ENCODE assay signal across 8 cellular contexts in the genomic region with DNA sequence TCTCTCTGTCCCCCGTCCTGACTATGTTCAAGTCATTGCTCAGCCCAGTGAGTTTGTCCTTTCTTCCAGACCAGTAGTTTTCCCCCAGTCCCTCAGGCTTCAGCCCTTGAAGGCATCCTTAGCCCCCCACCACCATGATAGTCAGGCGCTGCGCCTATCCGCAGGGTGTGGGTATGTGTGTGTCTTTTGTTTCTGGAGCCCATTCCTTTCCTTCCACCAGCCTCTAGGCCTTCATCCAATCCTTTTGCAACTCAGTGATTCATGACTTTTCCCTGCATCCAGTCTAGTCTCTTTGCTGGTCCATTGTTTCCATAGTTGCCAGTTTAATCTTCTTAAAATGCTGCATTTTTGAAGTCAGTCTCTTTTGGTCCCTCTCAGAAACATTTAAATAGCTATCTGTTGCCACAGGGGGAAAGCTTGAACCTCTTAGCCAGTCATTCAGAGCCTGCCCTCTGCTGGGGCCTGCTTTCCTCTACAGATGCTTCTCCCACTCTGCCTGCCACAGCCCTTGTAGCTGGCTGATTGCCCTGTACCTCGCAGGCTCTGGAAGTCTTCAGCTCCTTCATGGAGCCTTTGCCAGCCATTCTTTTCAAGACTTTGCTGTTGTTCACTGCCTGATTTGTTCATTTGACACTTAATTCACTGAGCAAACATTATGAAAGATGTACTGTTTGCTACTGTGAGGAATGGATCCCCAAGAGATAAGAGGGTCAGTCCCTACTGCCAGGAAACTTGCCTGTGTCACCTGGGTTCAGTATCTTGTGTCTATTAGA. TPM values are rescaled to one million over a fixed set of nuclear protein-coding genes. Genes with fewer than 3 reads are reported as not detected.
A peak's percentile ranks its signal among the peaks of the same experiment; 100 is the strongest.
DNase-seq lines count a peak whose midpoint lies in the region; ATAC-seq, FAIRE-seq and TF ChIP-seq lines count a peak whose summit lies in the region.

No MANE protein-coding gene starts in this region.

- peaks cover 4% of the 10 kb centered on the region for H3K36me3 Mint-ChIP-seq in IgD-negative memory B cell
- peaks cover 21% of the 10 kb centered on the region for H3K36me3 Mint-ChIP-seq in activated naive CD4-positive, alpha-beta T cell treated with anti-CD3 and anti-CD28 coated beads, Interleukin-2, amount 10 ng/mL, durations not matched to agents 7 days and 5 days

- no peaks in the 10 kb centered on the region for H3K9me3 Mint-ChIP-seq in IgD-negative memory B cell
- no peaks in the 10 kb centered on the region for H3K9me3 Mint-ChIP-seq in activated naive CD4-positive, alpha-beta T cell treated with anti-CD3 and anti-CD28 coated beads, Interleukin-2, amount 10 ng/mL, durations not matched to agents 7 days and 5 days

- H3K4me3 ChIP-seq in DOHH2 (ENCODE audit: low read length), result no peak overlapping the region
- no peak overlapping the region for H3K4me3 ChIP-seq in RWPE2 (ENCODE audit: severe bottlenecking)
- H3K4me3 ChIP-seq in pancreas, result no peak overlapping the region
- H3K4me3 ChIP-seq in tibial nerve, result no peak overlapping the region

- TF ChIP-seq CTCF in DOHH2 (IDR thresholded peaks at IDR 0.05; ENCODE audit: low read depth, low read length, poor library complexity, severe bottlenecking) (peak; percentile 75), RWPE2 (IDR thresholded peaks at IDR 0.05; ENCODE audit: poor library complexity, severe bottlenecking) (peak; percentile 84), pancreas (IDR thresholded peaks at IDR 0.05) (peak; percentile 35 to 47 (median 37)), tibial nerve (IDR thresholded peaks at IDR 0.05) (peak; percentile 56 to 78 (median 66))

- no peaks in the 10 kb centered on the region for H3K27me3 Mint-ChIP-seq in IgD-negative memory B cell
- no peaks in the 10 kb centered on the region for H3K27me3 Mint-ChIP-seq in activated naive CD4-positive, alpha-beta T cell treated with anti-CD3 and anti-CD28 coated beads, Interleukin-2, amount 10 ng/mL, durations not matched to agents 7 days and 5 days

- H3K9me2 ChIP-seq in DOHH2 (replicated peaks; ENCODE audit: control insufficient read depth, low read length), result no peaks in the 10 kb centered on the region

- 73% methylated on average over 5 of the region's 5 CpGs for WGBS in pancreas, 2 donors
- WGBS in tibial nerve, 2 donors, result 45 to 48% methylated on average over 5 of the region's 5 CpGs

- peak overlapping the region in 2 of 4 donors; percentile 29 to 91 for H3K4me3 Mint-ChIP-seq in IgD-negative memory B cell
- no peak overlapping the region for H3K4me3 Mint-ChIP-seq in activated naive CD4-positive, alpha-beta T cell treated with anti-CD3 and anti-CD28 coated beads, Interleukin-2, amount 10 ng/mL, durations not matched to agents 7 days and 5 days

- peaks cover 27 to 35% (median 30%) of the 10 kb centered on the region in 3 donors for H3K4me1 Mint-ChIP-seq in IgD-negative memory B cell
- peaks cover 29% of the 10 kb centered on the region for H3K4me1 Mint-ChIP-seq in activated naive CD4-positive, alpha-beta T cell treated with anti-CD3 and anti-CD28 coated beads, Interleukin-2, amount 10 ng/mL, durations not matched to agents 7 days and 5 days

- intact Hi-C loops in pancreas (cut with DNase I), result loop anchor here in 1 of 3 donors (5.0 kb wide), 1 partner anchor 147 kb away; no protein-coding TSS in a partner anchor

- ATAC-seq in GM21576 (IDR thresholded peaks at IDR 0.05; ENCODE audit: unreplicated experiment) (peak; percentile 83), RWPE2 (ENCODE audit: low read depth) (peak; percentile 79), pancreas (peak; percentile 76 to 95 (median 94))

- FAIRE-seq in pancreas (lab: Jason Lieb, UNC), result no peak

- peaks cover 22% of the 10 kb centered on the region for H3K36me3 ChIP-seq in DOHH2 (ENCODE audit: control insufficient read depth, low read length)
- peaks cover 37% of the 10 kb centered on the region for H3K36me3 ChIP-seq in RWPE2 (ENCODE audit: low read depth)
- no peaks in the 10 kb centered on the region for H3K36me3 ChIP-seq in pancreas
- H3K36me3 ChIP-seq in tibial nerve, result peaks cover 0 to 29% (median 9%) of the 10 kb centered on the region in 3 donors

- H4K20me1 ChIP-seq in DOHH2 (ENCODE audit: control insufficient read depth, insufficient read depth, low read depth, low read length), result peaks cover 7% of the 10 kb centered on the region

- TF ChIP-seq EP300 in tibial nerve (IDR thresholded peaks at IDR 0.05), result no peak

- peaks cover 5% of the 10 kb centered on the region; the same call in 1 of the 2 replicates for H3F3A ChIP-seq in DOHH2 (ENCODE audit: control insufficient read depth, insufficient read depth)

- peaks cover 35% of the 10 kb centered on the region for H3K79me2 ChIP-seq in DOHH2 (ENCODE audit: control insufficient read depth, low read length)

- H3K4me1 ChIP-seq in DOHH2 (ENCODE audit: control insufficient read depth, low read length), result peaks cover 14% of the 10 kb centered on the region
- H3K4me1 ChIP-seq in RWPE2 (ENCODE audit: insufficient read depth, poor library complexity, severe bottlenecking), result peaks cover 29% of the 10 kb centered on the region
- H3K4me1 ChIP-seq in pancreas, result peaks cover 8 to 17% (median 15%) of the 10 kb centered on the region in 3 donors
- H3K4me1 ChIP-seq in tibial nerve, result peaks cover 0 to 53% (median 28%) of the 10 kb centered on the region in 4 donors

- H3K27me3 ChIP-seq in DOHH2 (ENCODE audit: control insufficient read depth, low read length) (no peaks in the 10 kb centered on the region), RWPE2 (ENCODE audit: insufficient read depth, poor library complexity, severe bottlenecking) (no peaks in the 10 kb centered on the region), pancreas (no peaks in the 10 kb centered on the region), tibial nerve (no peaks in the 10 kb centered on the region)

- H3K27ac ChIP-seq in DOHH2 (ENCODE audit: low read depth, low read length) (no peak overlapping the region), RWPE2 (ENCODE audit: poor library complexity, severe bottlenecking) (peak overlapping the region; percentile 68), pancreas (peak overlapping the region in 1 of 4 donors; percentile 3), tibial nerve (peak overlapping the region in 2 of 4 donors; percentile 69 to 84)

- no peaks in the 10 kb centered on the region for H3K9me3 ChIP-seq in DOHH2 (ENCODE audit: control insufficient read depth, insufficient read depth, low read length)
- H3K9me3 ChIP-seq in RWPE2 (ENCODE audit: severe bottlenecking), result no peaks in the 10 kb centered on the region
- H3K9me3 ChIP-seq in pancreas, result no peaks in the 10 kb centered on the region
- H3K9me3 ChIP-seq in tibial nerve, result no peaks in the 10 kb centered on the region

- no peak overlapping the region for H3K4me2 ChIP-seq in DOHH2 (ENCODE audit: low read length)

- H3K27ac Mint-ChIP-seq in IgD-negative memory B cell, result peak overlapping the region in 2 of 3 donors; percentile 83 to 86
- H3K27ac Mint-ChIP-seq in activated naive CD4-positive, alpha-beta T cell treated with anti-CD3 and anti-CD28 coated beads, Interleukin-2, amount 10 ng/mL, durations not matched to agents 7 days and 5 days, result no peak overlapping the region

- CTCF ChIA-PET in activated naive CD4-positive, alpha-beta T cell treated with anti-CD3 and anti-CD28 coated beads, Interleukin-2, amount 10 ng/mL, durations not matched to agents 7 days and 5 days (lab: Charles Lee), result interaction anchor here (0.8 to 8.4 kb wide), 51 partner anchors 10 to 596 kb away, joined by 3 to 180 read pairs (median 5); partner anchors contain the start of genes CNEP1R1 and HEATR3

- TF ChIP-seq POLR2A in tibial nerve (IDR thresholded peaks at IDR 0.05), result no peak

- no peak for DNase-seq in RWPE2 (ENCODE audit: low spot score)
- DNase-seq in activated naive CD4-positive, alpha-beta T cell treated with anti-CD3 and anti-CD28 coated beads, Interleukin-2, amount 10 ng/mL, durations not matched to agents 7 days and 5 days, result peak; percentile 84
- peak; percentile 75 for DNase-seq in glomerular visceral epithelial cell (ENCODE audit: extremely low spot score)
- peak; percentile 53 to 82 (median 70) for DNase-seq in pancreas
- peak; percentile 66 to 73 for DNase-seq in tibial nerve (ENCODE audit: low spot score in 2 of 2)

RNA-seq across cellular contexts. Expression of gene ADCY7, which starts 55.9 kb away (rescaled TPM):
- polyA plus RNA-seq in IgD-negative memory B cell, result 40.6 TPM
- 10 to 100 TPM in 1 of 6 donors, 1 to 10 TPM in 5; 1.9 to 21.1 (median 5.6) TPM for total RNA-seq in pancreas
- polyA plus RNA-seq in pancreas, result 1 to 10 TPM; 2.3 to 4.0 TPM
- total RNA-seq in tibial nerve, result 10 to 100 TPM; 40.4 to 50.9 (median 41.2) TPM

RNA-seq across cellular contexts. Expression of gene TENT4B, which starts 57.3 kb away (rescaled TPM):
- polyA plus RNA-seq in IgD-negative memory B cell (3.4 TPM), pancreas (1 to 10 TPM; 1.9 to 4.8 TPM)
- total RNA-seq in pancreas (1 to 10 TPM; 4.3 to 7.2 (median 5.8) TPM), tibial nerve (10 to 100 TPM; 11.7 to 18.6 (median 16.5) TPM)
